In the genomic region with DNA sequence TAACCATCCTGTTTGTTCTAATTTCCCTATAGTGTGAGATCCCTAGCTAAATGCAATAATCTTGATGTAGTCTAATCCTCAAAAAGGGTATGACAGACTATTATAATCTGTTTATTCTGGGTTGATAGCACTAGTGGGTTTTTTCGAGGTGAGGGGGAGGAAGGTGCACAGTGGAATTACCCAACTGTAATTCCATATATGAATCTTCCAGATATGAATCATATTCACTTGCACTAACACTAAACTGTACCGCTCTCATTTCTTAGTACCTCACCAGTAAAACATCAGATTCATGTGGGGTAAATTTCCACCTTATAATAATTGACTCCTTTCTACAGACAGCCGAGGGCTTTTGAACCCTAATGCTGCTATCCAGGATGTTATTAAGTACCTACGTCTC, we compare ENCODE assay signal across 12 cellular contexts.
DNase-seq lines count a peak whose midpoint lies in the region; ATAC-seq and TF ChIP-seq lines count a peak whose summit lies in the region.
"Had no signal": no experiment of that assay in that cellular context is flagged by ENCODE, and none has a peak within 500 bp of the region (broad histone marks: within the 10 kb centered on the region; RNA-seq: fewer than 3 reads in every experiment).

No MANE protein-coding gene starts in this region.

- peaks cover 98% of the 10 kb centered on the region for H3K79me2 ChIP-seq in DOHH2 (ENCODE audit: control insufficient read depth, low read length)

- H3K4me1 ChIP-seq in DOHH2 (ENCODE audit: control insufficient read depth, low read length) = peaks cover 98% of the 10 kb centered on the region

- no peaks in the 10 kb centered on the region for H3K9me2 ChIP-seq in DOHH2 (replicated peaks; ENCODE audit: control insufficient read depth, low read length)

- H3K27me3 ChIP-seq in DOHH2 (ENCODE audit: control insufficient read depth, low read length) (no peaks in the 10 kb centered on the region), brain microvascular endothelial cell (replicated peaks) (no peaks in the 10 kb centered on the region)

- peaks cover 24% of the 10 kb centered on the region for H3F3A ChIP-seq in DOHH2 (ENCODE audit: control insufficient read depth, insufficient read depth)

- peak overlapping the region; percentile 21 for H3K4me3 ChIP-seq in DOHH2 (ENCODE audit: low read length)
- H3K4me3 ChIP-seq in brain microvascular endothelial cell (ENCODE audit: low read depth, low read length) = no peak overlapping the region

- DNase-seq in NCI-H226 = peak; percentile 36
- DNase-seq in superior temporal gyrus (ENCODE audit: extremely low spot score) = no peak
- no peak for DNase-seq in brain microvascular endothelial cell
- DNase-seq in substantia nigra (lab: John Stamatoyannopoulos, UW) = no peak
- DNase-seq in GM20000 (ENCODE audit: low spot score) = no peak
- DNase-seq: IMR-90, mesenchymal stem cell, NCI-H2029 treated with DMSO at 0.1 percent for 48 hours, RPMI8226 had no signal

- peak overlapping the region; percentile 84 for H3K4me2 ChIP-seq in DOHH2 (ENCODE audit: low read length)

- TF ChIP-seq CTCF in DOHH2 (IDR thresholded peaks at IDR 0.05; ENCODE audit: low read depth, low read length, poor library complexity, severe bottlenecking) = no peak
- no peak for TF ChIP-seq CTCF in brain microvascular endothelial cell (IDR thresholded peaks at IDR 0.05; ENCODE audit: low read depth, low read length, missing control alignments)
- TF ChIP-seq CTCF in GM20000 (IDR thresholded peaks at IDR 0.05; ENCODE audit: extremely low read depth, missing control alignments) = no peak

- ATAC-seq in GM18909 (IDR thresholded peaks at IDR 0.05; ENCODE audit: poor library complexity, unreplicated experiment) = peak; percentile 41
- ATAC-seq in HG02840 (IDR thresholded peaks at IDR 0.05; ENCODE audit: low FRiP score, unreplicated experiment) = peak; percentile 44

- H3K36me3 ChIP-seq in DOHH2 (ENCODE audit: control insufficient read depth, low read length) (peaks cover 63% of the 10 kb centered on the region), brain microvascular endothelial cell (replicated peaks) (no peaks in the 10 kb centered on the region)

- no peaks in the 10 kb centered on the region for H4K20me1 ChIP-seq in DOHH2 (ENCODE audit: control insufficient read depth, insufficient read depth, low read depth, low read length)

- H3K9me3 ChIP-seq in DOHH2 (ENCODE audit: control insufficient read depth, insufficient read depth, low read length) = no peaks in the 10 kb centered on the region

- peak overlapping the region; percentile 88 for H3K27ac ChIP-seq in DOHH2 (ENCODE audit: low read depth, low read length)
- no peak overlapping the region for H3K27ac ChIP-seq in brain microvascular endothelial cell
- H3K27ac ChIP-seq in substantia nigra (ENCODE audit: low read depth, low read length, poor library complexity, severe bottlenecking) = no peak overlapping the region

- in situ Hi-C loops in brain microvascular endothelial cell (cut with HindIII; ENCODE audit: low pct_ligation_motif_present, low sequenced_read_pairs) = no loop called here
